ENCODE assay signal across 8 cellular contexts in the genomic region with DNA sequence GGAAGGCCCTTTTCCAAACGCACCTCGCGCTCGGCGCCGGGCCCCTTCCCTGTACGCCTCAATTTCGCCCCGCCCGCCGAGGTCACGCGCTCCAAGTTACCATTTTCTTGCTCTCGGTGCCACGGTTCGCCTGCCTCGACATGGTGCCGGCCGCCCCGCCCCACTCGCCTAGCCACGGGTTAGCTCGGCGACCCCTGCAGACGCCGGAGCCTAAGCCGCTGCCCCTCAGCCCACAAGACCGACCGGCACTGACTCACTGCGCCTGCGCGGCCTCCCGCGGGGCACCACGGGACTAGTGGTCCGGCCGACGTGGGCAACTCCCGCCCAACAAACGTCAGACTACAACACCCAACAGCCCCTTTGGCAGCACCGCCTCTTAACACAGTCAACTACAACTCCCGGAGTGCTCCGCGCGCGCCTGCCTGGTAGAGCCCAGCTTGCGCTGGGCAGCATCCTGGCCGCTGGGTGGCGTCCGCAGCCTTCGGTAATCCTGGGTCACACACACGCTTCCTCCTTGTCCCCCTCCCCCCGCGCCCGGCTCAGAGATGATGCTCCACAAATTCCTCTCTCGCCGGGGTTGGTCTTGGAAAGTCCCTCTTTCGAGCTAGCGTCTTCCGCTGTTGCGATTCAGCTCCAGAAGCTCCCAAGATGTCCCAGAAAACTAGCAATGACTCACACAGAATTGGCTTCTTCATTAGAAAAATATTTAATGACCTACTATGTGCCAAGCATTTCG. TPM values are rescaled to one million over a fixed set of nuclear protein-coding genes. Genes with fewer than 3 reads are reported as not detected.
A peak's percentile ranks its signal among the peaks of the same experiment; 100 is the strongest.
DNase-seq lines count a peak whose midpoint lies in the region; ATAC-seq, FAIRE-seq and TF ChIP-seq lines count a peak whose summit lies in the region.

TRAPPC3 (minus strand) TSS at position 250 of the 736 bp plus-strand sequence; CDS start at position 142, 108 bp downstream.

- peak within 1 kb of the TSS; percentile 72 for H2AFZ ChIP-seq in trophoblast cell (ENCODE audit: insufficient read depth, low read length, poor library complexity)

- no peak for TF ChIP-seq EP300 in transverse colon (IDR thresholded peaks at IDR 0.05; ENCODE audit: low read depth)

- no CpG with 5 or more reads among the region's 62 CpGs for WGBS in trophoblast cell (ENCODE audit: extremely low coverage, insufficient coverage, insufficient read length)
- 1% methylated on average over 35 of the region's 62 CpGs; no CpG with 5 or more reads in 1 of the 2 donors for WGBS in transverse colon (ENCODE audit: low coverage in 1 of 2), 2 donors

- peak within 1 kb of the TSS; percentile 95 for H3K27ac ChIP-seq in cardiac muscle cell
- H3K27ac ChIP-seq in trophoblast cell (ENCODE audit: low read depth, low read length) = peak within 1 kb of the TSS; percentile 95
- peak within 1 kb of the TSS; percentile 94 to 98 (median 96) for H3K27ac ChIP-seq in transverse colon

- H3K27me3 ChIP-seq in adipocyte (replicated peaks; ENCODE audit: control insufficient read depth, insufficient read depth, low read length) (no peaks in the 10 kb centered on the region), cardiac muscle cell (no peaks in the 10 kb centered on the region), trophoblast cell (ENCODE audit: insufficient read depth, low read length) (no peaks in the 10 kb centered on the region), transverse colon (no peaks in the 10 kb centered on the region)

- TF ChIP-seq POLR2A in GM12891 (IDR thresholded peaks at IDR 0.05; ENCODE audit: low read depth, low read length) = no peak; the same call in 1 of the 2 replicates
- peak; percentile 84 for TF ChIP-seq POLR2A in transverse colon (IDR thresholded peaks at IDR 0.05)

- H3K79me2 ChIP-seq in trophoblast cell (ENCODE audit: control insufficient read depth, insufficient read depth, low read length, poor library complexity) = peaks cover 8% of the 10 kb centered on the region

- peaks cover 32% of the 10 kb centered on the region for H3K4me1 ChIP-seq in adipocyte (ENCODE audit: control insufficient read depth, insufficient read depth, low read length)
- peaks cover 19% of the 10 kb centered on the region for H3K4me1 ChIP-seq in cardiac muscle cell (ENCODE audit: low read depth)
- peaks cover 18 to 21% of the 10 kb centered on the region in 2 experiments for H3K4me1 ChIP-seq in trophoblast cell (ENCODE audit: control insufficient read depth in 1 of 2, insufficient read depth in 2 of 2, low read length in 2 of 2)
- H3K4me1 ChIP-seq in transverse colon = peaks cover 26 to 44% (median 38%) of the 10 kb centered on the region in 4 donors

- peak within 1 kb of the TSS; percentile 78 for H2BK120ac ChIP-seq in trophoblast cell (ENCODE audit: insufficient read depth, low read length, poor library complexity)

- H4K91ac ChIP-seq in trophoblast cell (ENCODE audit: low read depth, low read length) = peak within 1 kb of the TSS; percentile 94

- H4K12ac ChIP-seq in trophoblast cell (ENCODE audit: low read depth, low read length) = peak within 1 kb of the TSS; percentile 87

- H3K18ac ChIP-seq in trophoblast cell (ENCODE audit: low read length) = peak within 1 kb of the TSS; percentile 75

- H3K4me3 ChIP-seq in adipocyte (ENCODE audit: low read length) = peak within 1 kb of the TSS; percentile 96
- H3K4me3 ChIP-seq in cardiac muscle cell = peak within 1 kb of the TSS; percentile 45
- H3K4me3 ChIP-seq in trophoblast cell (ENCODE audit: low read depth, low read length) = peak within 1 kb of the TSS; percentile 88
- H3K4me3 ChIP-seq in transverse colon = peak within 1 kb of the TSS; percentile 43 to 91 (median 67)

- H3K9ac ChIP-seq in adipocyte (ENCODE audit: low read length) (peak within 1 kb of the TSS; percentile 95), trophoblast cell (ENCODE audit: low read length) (peak within 1 kb of the TSS; percentile 68)

- FAIRE-seq in GM12891 (lab: Jason Lieb, UNC) = peak; percentile 99

- H2AK5ac ChIP-seq in trophoblast cell (ENCODE audit: low read length) = peak within 1 kb of the TSS; percentile 75

- H3K9me3 ChIP-seq in adipocyte (ENCODE audit: control insufficient read depth, low read length) (no peaks in the 10 kb centered on the region), cardiac muscle cell (ENCODE audit: low read depth) (no peaks in the 10 kb centered on the region), trophoblast cell (ENCODE audit: insufficient read depth, low read depth, low read length) (no peaks in the 10 kb centered on the region), transverse colon (no peaks in the 10 kb centered on the region)

- peak; percentile 96 for DNase-seq in GM12891 (ENCODE audit: insufficient read length, low spot score)
- peak; percentile 99 for DNase-seq in NCI-H1436 (lab: John Stamatoyannopoulos, UW)
- DNase-seq in T follicular helper cell (ENCODE audit: low read depth) = peak; percentile 99
- peak; percentile 100 for DNase-seq in adipocyte (ENCODE audit: low read depth)
- peak; percentile 100 for DNase-seq in cardiac muscle cell (ENCODE audit: low read depth in 1 of 2, low spot score in 1 of 2)
- DNase-seq in trophoblast cell = peak; percentile 100
- peak; percentile 100 for DNase-seq in transverse colon

- peak; percentile 95 for ATAC-seq in HG02840 (IDR thresholded peaks at IDR 0.05; ENCODE audit: low FRiP score, unreplicated experiment)

- peak within 1 kb of the TSS; percentile 67 for H3K4me2 ChIP-seq in trophoblast cell (ENCODE audit: low read length)

- peaks cover 18% of the 10 kb centered on the region for H3K79me1 ChIP-seq in trophoblast cell (ENCODE audit: low read length)

- peak within 1 kb of the TSS; percentile 31 for H2BK12ac ChIP-seq in trophoblast cell (ENCODE audit: low read length)

- intact Hi-C loops in transverse colon (cut with DNase I; ENCODE audit: low total_unique reads) = loop anchor here (2.0 kb wide), 1 partner anchor 39 kb away; no protein-coding TSS in a partner anchor

- H3K36me3 ChIP-seq in adipocyte (ENCODE audit: control insufficient read depth, insufficient read depth, low read length, severe bottlenecking) (no peaks in the 10 kb centered on the region), cardiac muscle cell (no peaks in the 10 kb centered on the region), trophoblast cell (ENCODE audit: control insufficient read depth in 1 of 2, insufficient read depth in 2 of 2, low read length in 2 of 2) (peaks cover 0 to 2% of the 10 kb centered on the region in 2 experiments), transverse colon (no peaks in the 10 kb centered on the region)

- in situ Hi-C loops in transverse colon (cut with MboI; ENCODE audit: low pct_ligation_motif_present in 1 of 4, low pct_unique_long_range_greater_than_20kb in 1 of 4, low sequenced_read_pairs in 3 of 4) = no loop called here

- peak within 1 kb of the TSS; percentile 94 for H2BK5ac ChIP-seq in trophoblast cell (ENCODE audit: low read depth, low read length, poor library complexity)

- peak; percentile 96 for TF ChIP-seq CTCF in cardiac muscle cell (IDR thresholded peaks at IDR 0.05; ENCODE audit: low read depth, low read length)
- peak; percentile 73 to 98 (median 90) for TF ChIP-seq CTCF in transverse colon (IDR thresholded peaks at IDR 0.05)

- H3K4ac ChIP-seq in trophoblast cell (ENCODE audit: low read depth, low read length) = peak within 1 kb of the TSS; percentile 35

- peak within 1 kb of the TSS; percentile 93 for H3K14ac ChIP-seq in trophoblast cell (ENCODE audit: low read length)

- H4K8ac ChIP-seq in trophoblast cell (ENCODE audit: low read depth, low read length) = peak within 1 kb of the TSS; percentile 91

- H3K23ac ChIP-seq in trophoblast cell (ENCODE audit: low read length) = no peak within 1 kb of the TSS

TF ChIP-seq in GM12891, 5 proteins besides CTCF, POLR2A, EP300 and RAD21:
- TF ChIP-seq POLR2AphosphoS5 (IDR thresholded peaks at IDR 0.05; ENCODE audit: low read depth, low read length) (no peak; the same call in 1 of the 2 replicates), POU2F2 (IDR thresholded peaks at IDR 0.05; ENCODE audit: low read depth, low read length) (peak; percentile 49; the same call in 1 of the 2 replicates), TAF1 (IDR thresholded peaks at IDR 0.05; ENCODE audit: low read depth, low read length) (0 out of 2 replicates have a peak, but pooled peaks have one; percentile 27), SPI1 (IDR thresholded peaks at IDR 0.05; ENCODE audit: low read depth, low read length) (peak; percentile 51)
TF ChIP-seq in GM12891: peak in this region for 3.

RNA-seq across cellular contexts. Expression of gene TRAPPC3, which starts in this region (rescaled TPM):
- polyA plus RNA-seq in GM12891 (2012; ENCODE audit: low read depth, missing spikeins) = 48.6 TPM
- total RNA-seq in cardiac muscle cell (83.5 and 99.6 TPM in 2 replicates), transverse colon (100 to 1,000 TPM in 3 of 4 donors, 10 to 100 TPM in 1; 54.6 to 165 (median 105) TPM)
- polyA plus RNA-seq in cardiac muscle cell = 119 and 125 TPM in 2 replicates
- polyA plus RNA-seq in trophoblast cell (2013) = 62.9 and 66.9 TPM in 2 replicates

Comparison
In these comparisons a context has a peak if more than half of its experiments do, and no peak if none do; other contexts are left out.
1. Peak in every context shown above with its lines: DNase-seq, ATAC-seq, H3K4me3 ChIP-seq and H3K27ac ChIP-seq.
2. H3K4me3 ChIP-seq: peak in every context shown above with its lines; median percentile 96 in adipocyte; 88 in trophoblast cell; 67 in transverse colon; 45 in cardiac muscle cell.